ENCODE assay signal across 8 cellular contexts in genomic region chrX:154444755-154445246, GRCh38. TPM values are rescaled to one million over a fixed set of nuclear protein-coding genes. Genes with fewer than 3 reads are reported as not detected.
DNase-seq lines count a peak whose midpoint lies in the region; ATAC-seq lines count a peak whose summit lies in the region.

No MANE protein-coding gene starts in this region.

- H3K27ac ChIP-seq in adipose tissue (ENCODE audit: low read depth, low read length) (peak overlapping the region; percentile 38), thymus (ENCODE audit: low read depth) (no peak overlapping the region)

- H3K4me3 ChIP-seq in thymus (ENCODE audit: low read length): peak overlapping the region; percentile 60

- H3K27me3 ChIP-seq in thymus (ENCODE audit: control insufficient read depth, insufficient read depth): no peaks in the 10 kb centered on the region

- DNase-seq in activated T-cell treated with anti-CD3 and anti-CD28 coated beads, Interleukin-2, amount 50 U/mL, for 4 hours: no peak
- no peak for DNase-seq in activated T-cell treated with anti-CD3 and anti-CD28 coated beads, Interleukin-2, amount 50 U/mL, for 48 hours
- DNase-seq in left lobe of liver (ENCODE audit: low spot score): no peak
- DNase-seq in SIG-M5 treated with dmso at 0.1 percent for 504 hours (lab: John Stamatoyannopoulos, UW; ENCODE audit: unreplicated experiment): no peak
- no peak for DNase-seq in medulla oblongata (ENCODE audit: extremely low spot score)
- DNase-seq in NCI-H446 treated with DMSO at 0.1 percent for 48 hours (lab: John Stamatoyannopoulos, UW): no peak

- H3K9me3 Mint-ChIP-seq in activated T-cell treated with anti-CD3 and anti-CD28 coated beads, Interleukin-2, amount 50 U/mL, for 4 hours: no peaks in the 10 kb centered on the region

- H3K4me1 Mint-ChIP-seq in activated T-cell treated with anti-CD3 and anti-CD28 coated beads, Interleukin-2, amount 50 U/mL, for 4 hours (ENCODE audit: low read depth): peaks cover 17% of the 10 kb centered on the region

- peak overlapping the region; percentile 61 for H3K4me3 Mint-ChIP-seq in activated T-cell treated with anti-CD3 and anti-CD28 coated beads, Interleukin-2, amount 50 U/mL, for 4 hours

- H3K27me3 Mint-ChIP-seq in activated T-cell treated with anti-CD3 and anti-CD28 coated beads, Interleukin-2, amount 50 U/mL, for 4 hours (ENCODE audit: low read depth): no peaks in the 10 kb centered on the region

- no peaks in the 10 kb centered on the region for H3K9me3 ChIP-seq in thymus (ENCODE audit: control insufficient read depth)

- no peak for ATAC-seq in activated T-cell treated with anti-CD3 and anti-CD28 coated beads, Interleukin-2, amount 50 U/mL, for 4 hours
- peak; percentile 3 for ATAC-seq in left lobe of liver

- H3K36me3 Mint-ChIP-seq in activated T-cell treated with anti-CD3 and anti-CD28 coated beads, Interleukin-2, amount 50 U/mL, for 4 hours (ENCODE audit: insufficient read depth): peaks cover 6% of the 10 kb centered on the region

- 66 to 74% (median 69%) methylated on average over 5 to 12 of the region's 13 CpGs for WGBS in adipose tissue, 3 donors
- 94% methylated on average over 13 of the region's 13 CpGs for WGBS in thymus

- peaks cover 4% of the 10 kb centered on the region for H3K4me1 ChIP-seq in thymus (ENCODE audit: control insufficient read depth, insufficient read depth, low read length)

- peaks cover 41% of the 10 kb centered on the region for H3K36me3 ChIP-seq in thymus (ENCODE audit: control insufficient read depth, insufficient read depth)

RNA-seq across cellular contexts. Expression of gene FAM50A, which starts 0.9 kb away (rescaled TPM):
- total RNA-seq in activated T-cell treated with anti-CD3 and anti-CD28 coated beads, Interleukin-2, amount 50 U/mL, for 4 hours: 10 to 100 TPM; 60.2 to 61.9 (median 61.6) TPM
- polyA plus RNA-seq in adipose tissue: 100 to 1,000 TPM in 2 of 3 donors, 10 to 100 TPM in 1; 52.0 to 111 (median 106) TPM
- 18.7 TPM for total RNA-seq in left lobe of liver
- polyA plus RNA-seq in thymus: 112 TPM

RNA-seq across cellular contexts. Expression of gene GDI1, which starts 7.8 kb away (rescaled TPM):
- 100 to 1,000 TPM; 107 to 126 (median 116) TPM for total RNA-seq in activated T-cell treated with anti-CD3 and anti-CD28 coated beads, Interleukin-2, amount 50 U/mL, for 4 hours
- polyA plus RNA-seq in adipose tissue: 10 to 100 TPM; 50.7 to 95.3 (median 94.8) TPM
- 31.4 TPM for total RNA-seq in left lobe of liver
- polyA plus RNA-seq in thymus: 144 TPM

RNA-seq across cellular contexts. Expression of gene PLXNA3, which starts 13.3 kb away (rescaled TPM):
- 10 to 100 TPM; 26.6 to 33.8 (median 27.6) TPM for total RNA-seq in activated T-cell treated with anti-CD3 and anti-CD28 coated beads, Interleukin-2, amount 50 U/mL, for 4 hours
- polyA plus RNA-seq in adipose tissue (10 to 100 TPM in 1 of 3 donors, 1 to 10 TPM in 2; 6.3 to 11.6 (median 9.7) TPM), thymus (14.3 TPM)
- 4.5 TPM for total RNA-seq in left lobe of liver

RNA-seq across cellular contexts. Expression of gene ATP6AP1, which starts 16.3 kb away (rescaled TPM):
- total RNA-seq in activated T-cell treated with anti-CD3 and anti-CD28 coated beads, Interleukin-2, amount 50 U/mL, for 4 hours: 10 to 100 TPM; 33.7 to 42.2 (median 40.8) TPM
- polyA plus RNA-seq in adipose tissue: 10 to 100 TPM; 30.9 to 68.7 (median 45.9) TPM
- total RNA-seq in left lobe of liver: 26.2 TPM
- 53.7 TPM for polyA plus RNA-seq in thymus

RNA-seq across cellular contexts. Expression of gene TAFAZZIN, which starts 33.5 kb away (rescaled TPM):
- total RNA-seq in activated T-cell treated with anti-CD3 and anti-CD28 coated beads, Interleukin-2, amount 50 U/mL, for 4 hours: 10 to 100 TPM; 37.9 to 39.3 (median 38.2) TPM
- polyA plus RNA-seq in adipose tissue: 10 to 100 TPM; 22.4 to 45.8 (median 35.2) TPM
- 21.0 TPM for total RNA-seq in left lobe of liver
- 111 TPM for polyA plus RNA-seq in thymus
